8 cellular contexts compared by ENCODE assay signal in the genomic region with DNA sequence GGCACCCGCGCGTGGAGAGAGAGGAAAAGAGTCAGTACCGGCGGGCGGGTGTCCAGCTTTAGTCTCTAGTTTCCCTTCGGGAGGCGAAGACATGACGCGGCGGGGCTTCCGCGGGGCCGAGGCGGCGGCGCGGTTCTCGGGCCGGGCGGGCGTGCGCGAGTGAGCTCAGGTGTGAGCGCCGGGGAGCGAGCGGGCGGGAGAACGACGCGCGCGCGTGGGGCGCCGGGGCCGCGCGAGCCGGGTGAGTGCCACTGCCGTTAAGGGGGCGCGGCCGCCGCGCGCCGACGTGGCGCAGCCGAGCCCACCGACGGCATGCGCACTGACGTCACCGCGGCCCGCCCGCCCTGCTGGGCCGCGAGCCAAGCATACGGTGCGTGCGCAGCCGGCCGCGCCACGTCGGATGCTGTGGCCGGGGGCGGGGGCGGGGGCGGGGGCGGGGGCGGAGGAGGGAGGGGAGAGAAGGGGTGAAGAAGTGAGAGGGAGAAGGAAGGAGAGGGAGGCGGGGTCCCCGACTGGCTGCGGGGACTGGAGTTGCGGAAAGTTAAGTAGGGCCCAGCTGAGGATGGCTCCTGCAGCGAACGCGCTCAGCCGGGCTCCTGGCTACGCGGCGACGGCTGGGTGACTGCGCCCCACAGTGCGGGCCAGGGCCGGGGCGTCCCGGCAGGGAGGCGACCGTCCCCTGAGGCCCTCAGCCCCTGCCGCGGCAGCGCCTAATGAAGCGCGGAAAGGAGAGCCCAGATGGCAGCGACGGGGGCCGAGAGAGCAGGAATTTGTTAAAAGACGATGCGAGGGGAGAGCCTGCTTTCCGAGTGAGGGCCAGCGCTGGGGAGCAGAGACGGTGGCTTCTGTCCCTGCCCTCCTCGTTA. TPM values are rescaled to one million over a fixed set of nuclear protein-coding genes. Genes with fewer than 3 reads are reported as not detected.
A peak's percentile ranks its signal among the peaks of the same experiment; 100 is the strongest.
DNase-seq lines count a peak whose midpoint lies in the region; ATAC-seq and TF ChIP-seq lines count a peak whose summit lies in the region.

Gene DAP, minus strand, starts transcription at position 259 of the 866 bp plus-strand sequence. Its CDS starts 166 bp downstream, at position 93.

- POLR2A ChIA-PET in AG04450 (lab: Yijun Ruan, JAX), result interaction anchor here (1.0 to 1.4 kb wide), 4 partner anchors 35 to 72 kb away, joined by 3 read pairs; no protein-coding TSS in a partner anchor

- no peaks in the 10 kb centered on the region; the same call in 1 of the 2 replicates for H3K9me3 ChIP-seq in AG04450 (ENCODE audit: control insufficient read depth, insufficient read depth, low read length)

- peak within 1 kb of the TSS; percentile 71 for H3K4me3 ChIP-seq in AG04450 (ENCODE audit: low read depth, low read length)

- peak within 1 kb of the TSS; percentile 85 for H3K27ac ChIP-seq in AG04450 (ENCODE audit: low read depth, low read length)

- ATAC-seq in GM18873 (IDR thresholded peaks at IDR 0.05; ENCODE audit: low FRiP score, unreplicated experiment) (peak; percentile 44), HG03135 (IDR thresholded peaks at IDR 0.05; ENCODE audit: unreplicated experiment) (peak; percentile 76)

- no peak for TF ChIP-seq CTCF in AG04450 (IDR thresholded peaks at IDR 0.05; ENCODE audit: low read depth, low read length)

- CTCF ChIA-PET in AG04450 (lab: Charles Lee), result no interaction called here

- DNase-seq in AG04450 (ENCODE audit: low read depth, low spot score) (peak; percentile 72), NCI-H226 (peak; percentile 69), iris pigment epithelial cell (ENCODE audit: low read depth) (peak; percentile 83)
- peak; percentile 76 for DNase-seq in activated CD4-positive, CD25-positive, alpha-beta regulatory T cell treated with anti-CD3 and anti-CD28 coated beads, Interleukin-2, amount 50 U/mL, for 16 hours (ENCODE audit: low read depth, low spot score)
- peak; percentile 92 for DNase-seq in central memory CD4-positive, alpha-beta T cell
- DNase-seq in stimulated activated CD4-positive, alpha-beta T cell treated with anti-CD3 and anti-CD28 coated beads, Interleukin-12 subunit alpha, Interleukin-12 subunit beta, amount 100 ng/mL, for 4 hours, result peak; percentile 89

- H3K27me3 ChIP-seq in AG04450 (ENCODE audit: control insufficient read depth, insufficient read depth, low read length), result no peaks in the 10 kb centered on the region

RNA-seq across cellular contexts. Expression of gene DAP, which starts in this region (rescaled TPM):
- polyA plus RNA-seq in AG04450 (2011; rRNA removed), result 117 and 179 TPM in 2 replicates
- polyA minus RNA-seq in AG04450 (2011; rRNA and poly(A)+ RNA removed), result 168 and 222 TPM in 2 replicates

Comparison
In these comparisons a context has a peak if more than half of its experiments do, and no peak if none do; other contexts are left out.
1. Peak in every context shown above with its lines: DNase-seq, ATAC-seq, H3K4me3 ChIP-seq and H3K27ac ChIP-seq.